ENCODE assay signal across 10 cellular contexts in genomic region chr3:177905173-177905894, GRCh38.
DNase-seq lines count a peak whose midpoint lies in the region; ATAC-seq, FAIRE-seq and TF ChIP-seq lines count a peak whose summit lies in the region.
"Had no signal": no experiment of that assay in that cellular context is flagged by ENCODE, and none has a peak within 500 bp of the region (broad histone marks: within the 10 kb centered on the region; RNA-seq: fewer than 3 reads in every experiment).

No MANE protein-coding gene starts in this region.

- DNase-seq in LHCN-M2 (ENCODE audit: low read depth) = peak; percentile 93
- peak in 2 of 10 donors; percentile 13 to 44 for DNase-seq in dorsolateral prefrontal cortex
- DNase-seq in mesenchymal stem cell = peak; percentile 69
- DNase-seq in type B pancreatic cell (ENCODE audit: extremely low spot score, unreplicated experiment) = no peak
- DNase-seq in NCI-H748 treated with DMSO at 0.1 percent for 48 hours (lab: John Stamatoyannopoulos, UW) = no peak
- DNase-seq in NOMO-1 treated with dmso at 0.1 percent for 144 hours (lab: John Stamatoyannopoulos, UW; ENCODE audit: unreplicated experiment) = no peak
- DNase-seq in T-helper 2 cell = no peak
- no peak for DNase-seq in HepG2 (ENCODE audit: low spot score)
- DNase-seq: activated CD4-positive, alpha-beta T cell treated with anti-CD3 and anti-CD28 coated beads for 48 hours; effector memory CD4-positive, alpha-beta T cell had no signal

- H3K27ac Mint-ChIP-seq in type B pancreatic cell = peak overlapping the region; percentile 61

- intact Hi-C loops in dorsolateral prefrontal cortex (cut with DNase I) = no loop called here
- intact Hi-C loops in HepG2 (cut with micrococcal nuclease; ENCODE audit: unreplicated experiment) = no loop called here

- peak overlapping the region; percentile 88 for H2AK5ac ChIP-seq in mesenchymal stem cell (ENCODE audit: low read length, severe bottlenecking)

- H2BK12ac ChIP-seq in mesenchymal stem cell (ENCODE audit: low read length in 2 of 2) = peak overlapping the region in 1 of 2 experiments; percentile 77

- peak overlapping the region in 1 of 2 experiments; percentile 47 for H3K14ac ChIP-seq in mesenchymal stem cell (ENCODE audit: low read length in 2 of 2)

- H3K4me3 ChIP-seq in dorsolateral prefrontal cortex = peak overlapping the region in 1 of 59 donors; percentile 8
- H3K4me3 ChIP-seq in mesenchymal stem cell (ENCODE audit: insufficient read depth in 1 of 2, low read depth in 1 of 2, low read length in 2 of 2) = peak overlapping the region in 1 of 2 experiments; percentile 24
- H3K4me3 ChIP-seq in HepG2 (replicated peaks in 1 of 3; ENCODE audit: insufficient read depth in 1 of 3, low read depth in 2 of 3, low read length in 3 of 3) = no peak overlapping the region

- no peak overlapping the region for H3K23ac ChIP-seq in mesenchymal stem cell (ENCODE audit: low read length in 2 of 2)

- no peak for TF ChIP-seq CTCF in dorsolateral prefrontal cortex (IDR thresholded peaks at IDR 0.05 in 54 of 56, conservative IDR thresholded peaks at IDR 0.05 in 2 of 56; ENCODE audit: low read depth in 1 of 56, partially characterized antibody in 56 of 56)
- TF ChIP-seq CTCF in type B pancreatic cell (conservative IDR thresholded peaks at IDR 0.05) = no peak
- TF ChIP-seq CTCF in HepG2 (CRISPR knock-in tag; IDR thresholded peaks at IDR 0.05) = no peak

- H3K9ac ChIP-seq in mesenchymal stem cell (ENCODE audit: low read length) = peak overlapping the region; percentile 48
- no peak overlapping the region for H3K9ac ChIP-seq in HepG2 (ENCODE audit: insufficient read depth, low read depth, low read length)

- H3K4ac ChIP-seq in mesenchymal stem cell (ENCODE audit: low read depth in 1 of 2, low read length in 2 of 2) = no peak overlapping the region

- H4K20me1 ChIP-seq in HepG2 (ENCODE audit: insufficient read depth, low read length) = no peaks in the 10 kb centered on the region

- CTCF ChIA-PET in HepG2 (lab: Yijun Ruan, JAX; ENCODE audit: low intra/inter-chr PET ratio, low total read pairs) = no interaction called here

- no peaks in the 10 kb centered on the region for H3K27me3 Mint-ChIP-seq in type B pancreatic cell

- no peaks in the 10 kb centered on the region for H3K36me3 Mint-ChIP-seq in type B pancreatic cell

- H3K9me3 ChIP-seq in mesenchymal stem cell (ENCODE audit: control insufficient read depth, low read length) (peaks cover 3% of the 10 kb centered on the region), HepG2 (ENCODE audit: low read length) (peaks cover 3% of the 10 kb centered on the region; the same call in 1 of the 2 replicates)

- H3K9me3 Mint-ChIP-seq in type B pancreatic cell = peaks cover 1% of the 10 kb centered on the region

- BruUV-seq in HepG2 (replicated peaks; lab: Mats Ljungman, UMichigan) = no TSS peak

- no peak for TF ChIP-seq POLR2A in HepG2 (IDR thresholded peaks at IDR 0.05; ENCODE audit: insufficient read depth in 1 of 2, low read depth in 2 of 2, low read length in 2 of 2)

- POLR2A ChIA-PET in HepG2 (lab: Yijun Ruan, JAX) = no interaction called here

- no peak overlapping the region for H2BK15ac ChIP-seq in mesenchymal stem cell (ENCODE audit: low read depth, poor library complexity, severe bottlenecking)

- TF ChIP-seq EP300 in HepG2 (IDR thresholded peaks at IDR 0.05; ENCODE audit: low read depth in 2 of 2, low read length in 2 of 2) = no peak
- no peak for TF ChIP-seq EP300 in HepG2 (CRISPR knock-in tag; IDR thresholded peaks at IDR 0.05; ENCODE audit: borderline replicate concordance)

- H3K36me3 ChIP-seq in mesenchymal stem cell (ENCODE audit: control insufficient read depth in 1 of 2, insufficient read depth in 2 of 2, low read depth in 1 of 2, low read length in 2 of 2) = no peaks in the 10 kb centered on the region
- no peaks in the 10 kb centered on the region for H3K36me3 ChIP-seq in HepG2 (replicated peaks in 1 of 2; ENCODE audit: control insufficient read depth in 1 of 2, insufficient read depth in 2 of 2, low read length in 2 of 2)

- H3K79me1 ChIP-seq in mesenchymal stem cell (replicated peaks; ENCODE audit: low read length, poor library complexity, severe bottlenecking) = no peaks in the 10 kb centered on the region

- H3K4me1 ChIP-seq in mesenchymal stem cell (ENCODE audit: control insufficient read depth, insufficient read depth, low read depth, low read length) (peaks cover 12% of the 10 kb centered on the region), HepG2 (ENCODE audit: insufficient read depth, low read length) (no peaks in the 10 kb centered on the region)

- peaks cover 33% of the 10 kb centered on the region for H3K4me1 Mint-ChIP-seq in type B pancreatic cell (ENCODE audit: unreplicated experiment)

- WGBS in mesenchymal stem cell = no CpG with 5 or more reads among the region's 3 CpGs
- WGBS in HepG2 (ENCODE audit: low lambda C conversion rate) = 32% methylated on average over 3 of the region's 3 CpGs

- in situ Hi-C loops in HepG2 (cut with HindIII; ENCODE audit: extremely low pct_ligation_motif_present, low pct_unique_long_range_greater_than_20kb) = no loop called here

- FAIRE-seq in HepG2 (lab: Jason Lieb, UNC) = no peak

- H3K27ac ChIP-seq in dorsolateral prefrontal cortex (peak overlapping the region in 58 of 59 donors; percentile 1 to 93 (median 80)), mesenchymal stem cell (ENCODE audit: low read length, poor library complexity, severe bottlenecking) (peak overlapping the region; percentile 100), HepG2 (ENCODE audit: extremely low read length, insufficient read depth, low read length) (no peak overlapping the region)

- no peak overlapping the region for H2BK120ac ChIP-seq in mesenchymal stem cell (ENCODE audit: low read depth, low read length)

- H3K4me2 ChIP-seq in mesenchymal stem cell (ENCODE audit: low read length, poor library complexity, severe bottlenecking) = peak overlapping the region; percentile 52
- no peak overlapping the region for H3K4me2 ChIP-seq in HepG2 (ENCODE audit: low read depth, low read length)

- H3K4me3 Mint-ChIP-seq in type B pancreatic cell = no peak overlapping the region

- no peak overlapping the region for H2AFZ ChIP-seq in mesenchymal stem cell (ENCODE audit: low read depth, low read length)
- no peak overlapping the region for H2AFZ ChIP-seq in HepG2 (ENCODE audit: low read length)

- H3K27me3 ChIP-seq in dorsolateral prefrontal cortex (no peaks in the 10 kb centered on the region), mesenchymal stem cell (ENCODE audit: control insufficient read depth in 1 of 2, insufficient read depth in 1 of 2, low read length in 2 of 2) (no peaks in the 10 kb centered on the region), HepG2 (ENCODE audit: control insufficient read depth in 1 of 2, insufficient read depth in 2 of 2, low read length in 2 of 2) (no peaks in the 10 kb centered on the region)

- no peak for ATAC-seq in HepG2

- H3K79me2 ChIP-seq in HepG2 (ENCODE audit: insufficient read depth, low read length) = no peaks in the 10 kb centered on the region

- no peak overlapping the region for H4K91ac ChIP-seq in mesenchymal stem cell (ENCODE audit: low read length)

- no peak for TF ChIP-seq RAD21 in HepG2 (CRISPR knock-in tag; IDR thresholded peaks at IDR 0.05)

- peak overlapping the region in 1 of 2 experiments; percentile 78 for H3K18ac ChIP-seq in mesenchymal stem cell (ENCODE audit: low read depth in 1 of 2, low read length in 2 of 2)

- peak overlapping the region; percentile 99 for H2BK5ac ChIP-seq in mesenchymal stem cell (ENCODE audit: low read depth, low read length, poor library complexity, severe bottlenecking)

- no peak overlapping the region for H4K8ac ChIP-seq in mesenchymal stem cell (ENCODE audit: low read length)

TF ChIP-seq in HepG2, 621 proteins besides CTCF, POLR2A, EP300 and RAD21:
- TF ChIP-seq ZNF766 (CRISPR knock-in tag; IDR thresholded peaks at IDR 0.05; ENCODE audit: borderline replicate concordance) = no peak
- no peak for TF ChIP-seq HOXA7 (CRISPR knock-in tag; IDR thresholded peaks at IDR 0.05)
TF ChIP-seq in HepG2: peak in this region for 0.

Comparison
In these comparisons a context has a peak if more than half of its experiments do, and no peak if none do; other contexts are left out.
1. DNase-seq: peak in LHCN-M2 (single experiment) and mesenchymal stem cell (single experiment); none in type B pancreatic cell (single experiment), NCI-H748 treated with DMSO at 0.1 percent for 48 hours (single experiment), NOMO-1 treated with dmso at 0.1 percent for 144 hours (single experiment), T-helper 2 cell (0 of 5) and HepG2 (single experiment).